Comparison of ENCODE assay signal across 8 cellular contexts in genomic region chr2:233409286-233409991, GRCh38. TPM values are rescaled to one million over a fixed set of nuclear protein-coding genes. Genes with fewer than 3 reads are reported as not detected.
DNase-seq lines count a peak whose midpoint lies in the region; ATAC-seq and TF ChIP-seq lines count a peak whose summit lies in the region.

No MANE protein-coding gene starts in this region.

- H3K4me3 Mint-ChIP-seq in WTC11 = no peak overlapping the region

- peak overlapping the region; percentile 74 for H3K27ac ChIP-seq in left ventricle myocardium inferior (replicated peaks)
- peak overlapping the region in 7 of 8 donors; percentile 10 to 64 (median 53) for H3K27ac ChIP-seq in spleen
- H3K27ac ChIP-seq in ovary = no peak overlapping the region

- peaks cover 27% of the 10 kb centered on the region for H3K36me3 Mint-ChIP-seq in WTC11

- 0 out of 2 replicates have a peak overlapping the region, but pooled peaks have one; percentile 12 for H3K27ac Mint-ChIP-seq in WTC11

- POLR2A ChIA-PET in WTC11 (lab: Charles Lee) = no interaction called here

- H3K9me3 Mint-ChIP-seq in WTC11 = peaks cover 28% of the 10 kb centered on the region

- DNase-seq in H4 (ENCODE audit: low spot score) (peak; percentile 39), WTC11 (ENCODE audit: low spot score) (no peak), left ventricle myocardium inferior (no peak), spleen (no peak), DMS 273 (lab: John Stamatoyannopoulos, UW; ENCODE audit: unreplicated experiment) (no peak), ovary (no peak)

- intact Hi-C loops in left ventricle myocardium inferior (cut with micrococcal nuclease) (no loop called here), spleen (cut with DNase I; ENCODE audit: low total_unique reads) (loop anchor here (5.0 kb wide), 1 partner anchor 33 kb away; no protein-coding TSS in a partner anchor), ovary (cut with DNase I) (no loop called here)

- TF ChIP-seq CTCF in WTC11 (IDR thresholded peaks at IDR 0.05) (no peak), left ventricle myocardium inferior (IDR thresholded peaks at IDR 0.05; ENCODE audit: borderline replicate concordance) (no peak), spleen (IDR thresholded peaks at IDR 0.05 in 8 of 11, conservative IDR thresholded peaks at IDR 0.05 in 3 of 11) (no peak), ovary (IDR thresholded peaks at IDR 0.05) (no peak)

- peaks cover 8% of the 10 kb centered on the region for H3K4me1 Mint-ChIP-seq in WTC11

- H3K27me3 Mint-ChIP-seq in WTC11 (ENCODE audit: low read depth) = no peaks in the 10 kb centered on the region

- H3K27me3 ChIP-seq in left ventricle myocardium inferior (ENCODE audit: low read depth) = no peaks in the 10 kb centered on the region
- no peaks in the 10 kb centered on the region for H3K27me3 ChIP-seq in spleen (replicated peaks in 1 of 7)
- no peaks in the 10 kb centered on the region for H3K27me3 ChIP-seq in ovary

- TF ChIP-seq POLR2A in spleen (IDR thresholded peaks at IDR 0.05) (no peak), ovary (IDR thresholded peaks at IDR 0.05) (no peak)

- peaks cover 15% of the 10 kb centered on the region for H3K9me3 ChIP-seq in left ventricle myocardium inferior (replicated peaks)
- H3K9me3 ChIP-seq in spleen = peaks cover 0 to 20% (median 17%) of the 10 kb centered on the region in 8 donors
- peaks cover 0 to 2% of the 10 kb centered on the region in 2 donors for H3K9me3 ChIP-seq in ovary

- ATAC-seq in WTC11 (0 out of 2 replicates have a peak, but pooled peaks have one; percentile 30), HG02798 (IDR thresholded peaks at IDR 0.05; ENCODE audit: poor library complexity, unreplicated experiment) (no peak), HG03442 (IDR thresholded peaks at IDR 0.05; ENCODE audit: unreplicated experiment) (no peak)

- CTCF ChIA-PET in WTC11 (lab: Charles Lee) = interaction anchor here (1.2 kb wide), 1 partner anchor 34 kb away, joined by 4 read pairs; no protein-coding TSS in a partner anchor

- H3K36me3 ChIP-seq in left ventricle myocardium inferior (no peaks in the 10 kb centered on the region), spleen (peaks cover 0 to 54% (median 1%) of the 10 kb centered on the region in 6 donors), ovary (no peaks in the 10 kb centered on the region)

- TF ChIP-seq EP300 in ovary (IDR thresholded peaks at IDR 0.05) = no peak

- WGBS in spleen, 5 donors = 13 to 25% (median 17%) methylated on average over 6 of the region's 6 CpGs
- 18 to 24% (median 22%) methylated on average over 6 of the region's 6 CpGs for WGBS in ovary, 3 donors

- peaks cover 49% of the 10 kb centered on the region for H3K4me1 ChIP-seq in left ventricle myocardium inferior
- peaks cover 12 to 59% (median 48%) of the 10 kb centered on the region in 6 donors for H3K4me1 ChIP-seq in spleen
- H3K4me1 ChIP-seq in ovary (ENCODE audit: insufficient read depth) = peaks cover 6% of the 10 kb centered on the region

- H3K4me3 ChIP-seq in left ventricle myocardium inferior (no peak overlapping the region), spleen (no peak overlapping the region), ovary (no peak overlapping the region)

TF ChIP-seq in WTC11, 78 proteins besides CTCF, POLR2A, EP300 and RAD21:
- TF ChIP-seq ATF3 (CRISPR knock-in tag; conservative IDR thresholded peaks at IDR 0.05) (no peak), ZNF263 (CRISPR knock-in tag; IDR thresholded peaks at IDR 0.05; ENCODE audit: low read depth) (no peak), E2F1 (CRISPR knock-in tag; IDR thresholded peaks at IDR 0.05) (no peak), JUN (CRISPR knock-in tag; IDR thresholded peaks at IDR 0.05) (no peak), HMGXB4 (CRISPR knock-in tag; IDR thresholded peaks at IDR 0.05) (no peak)
- TF ChIP-seq, protein P1, sequence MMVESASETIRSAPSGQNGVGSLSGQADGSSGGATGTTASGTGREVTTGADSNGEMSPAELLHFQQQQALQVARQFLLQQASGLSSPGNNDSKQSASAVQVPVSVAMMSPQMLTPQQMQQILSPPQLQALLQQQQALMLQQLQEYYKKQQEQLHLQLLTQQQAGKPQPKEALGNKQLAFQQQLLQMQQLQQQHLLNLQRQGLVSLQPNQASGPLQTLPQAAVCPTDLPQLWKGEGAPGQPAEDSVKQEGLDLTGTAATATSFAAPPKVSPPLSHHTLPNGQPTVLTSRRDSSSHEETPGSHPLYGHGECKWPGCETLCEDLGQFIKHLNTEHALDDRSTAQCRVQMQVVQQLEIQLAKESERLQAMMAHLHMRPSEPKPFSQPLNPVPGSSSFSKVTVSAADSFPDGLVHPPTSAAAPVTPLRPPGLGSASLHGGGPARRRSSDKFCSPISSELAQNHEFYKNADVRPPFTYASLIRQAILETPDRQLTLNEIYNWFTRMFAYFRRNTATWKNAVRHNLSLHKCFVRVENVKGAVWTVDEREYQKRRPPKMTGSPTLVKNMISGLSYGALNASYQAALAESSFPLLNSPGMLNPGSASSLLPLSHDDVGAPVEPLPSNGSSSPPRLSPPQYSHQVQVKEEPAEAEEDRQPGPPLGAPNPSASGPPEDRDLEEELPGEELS (CRISPR knock-in tag; IDR thresholded peaks at IDR 0.05) = no peak

RNA-seq across cellular contexts. Expression of gene DGKD, which starts 55.1 kb away (rescaled TPM):
- total RNA-seq in H4 (2014; rRNA removed; shearing (Covaris generic)) = 33.4 and 34.3 TPM in 2 replicates
- total RNA-seq in WTC11 (2021) = 30.6 to 41.4 TPM (median 31.9 TPM) in 3 replicates
- total RNA-seq in left ventricle myocardium inferior = 41.7 TPM
- 100 to 1,000 TPM in 4 of 7 donors, 10 to 100 TPM in 3; 45.2 to 120 (median 102) TPM for total RNA-seq in spleen
- 10 to 100 TPM; 21.9 to 35.6 (median 32.1) TPM for polyA plus RNA-seq in spleen
- total RNA-seq in ovary = 10 to 100 TPM in 6 of 7 donors, 1 to 10 TPM in 1; 9.4 to 81.8 (median 39.5) TPM
- polyA plus RNA-seq in ovary = 10 to 100 TPM; 19.0 to 19.1 TPM

Comparison
In these comparisons a context has a peak if more than half of its experiments do, and no peak if none do; other contexts are left out.
1. H3K27ac ChIP-seq: peak in left ventricle myocardium inferior (single experiment) and spleen (7 of 8); none in ovary (0 of 2).